Comparison of ENCODE assay signal across 18 cellular contexts in genomic region chr6:167987811-167988495, GRCh38. TPM values are rescaled to one million over a fixed set of nuclear protein-coding genes. Genes with fewer than 3 reads are reported as not detected.
DNase-seq lines count a peak whose midpoint lies in the region; ATAC-seq and TF ChIP-seq lines count a peak whose summit lies in the region.
"Had no signal": no experiment of that assay in that cellular context is flagged by ENCODE, and none has a peak within 500 bp of the region (broad histone marks: within the 10 kb centered on the region; RNA-seq: fewer than 3 reads in every experiment).

No MANE protein-coding gene starts in this region.

- no peak for TF ChIP-seq CTCF in smooth muscle cell (IDR thresholded peaks at IDR 0.05; ENCODE audit: borderline replicate concordance, insufficient read depth, poor library complexity, severe bottlenecking)

- no peaks in the 10 kb centered on the region for H3K27me3 ChIP-seq in adipocyte (replicated peaks; ENCODE audit: control insufficient read depth, insufficient read depth, low read length)
- H3K27me3 ChIP-seq in mesenchymal stem cell (ENCODE audit: control insufficient read depth in 1 of 2, insufficient read depth in 1 of 2, low read length in 2 of 2) = no peaks in the 10 kb centered on the region
- no peaks in the 10 kb centered on the region for H3K27me3 ChIP-seq in subcutaneous abdominal adipose tissue (ENCODE audit: control insufficient read depth in 5 of 5, insufficient read depth in 4 of 5, low read length in 5 of 5)
- no peaks in the 10 kb centered on the region for H3K27me3 ChIP-seq in smooth muscle cell (ENCODE audit: low read depth)
- H3K27me3 ChIP-seq: BLaER1 had no signal

- no peak overlapping the region for H2BK15ac ChIP-seq in mesenchymal stem cell (ENCODE audit: low read depth, poor library complexity, severe bottlenecking)

- no peaks in the 10 kb centered on the region for H3K79me2 ChIP-seq in smooth muscle cell (ENCODE audit: low read depth)

- H3K4me3 Mint-ChIP-seq in activated CD8-positive, alpha-beta memory T cell treated with anti-CD3 and anti-CD28 coated beads, Interleukin-2, amount 10 ng/mL, durations not matched to agents 7 days and 5 days = no peak overlapping the region
- H3K4me3 Mint-ChIP-seq: CD8-positive, alpha-beta memory T cell; GM23338 had no signal

- H3F3A ChIP-seq in smooth muscle cell (ENCODE audit: low read depth) = no peaks in the 10 kb centered on the region

- WGBS in mesenchymal stem cell = 88% methylated on average over 16 of the region's 16 CpGs
- WGBS in smooth muscle cell (ENCODE audit: low lambda C conversion rate) = 90% methylated on average over 16 of the region's 16 CpGs

- H3K36me3 Mint-ChIP-seq in activated CD8-positive, alpha-beta memory T cell treated with anti-CD3 and anti-CD28 coated beads, Interleukin-2, amount 10 ng/mL, durations not matched to agents 7 days and 5 days = no peaks in the 10 kb centered on the region
- H3K36me3 Mint-ChIP-seq: CD8-positive, alpha-beta memory T cell had no signal

- peak overlapping the region in 1 of 2 experiments; percentile 11 for H3K18ac ChIP-seq in mesenchymal stem cell (ENCODE audit: low read depth in 1 of 2, low read length in 2 of 2)

- no peak for ATAC-seq in activated CD8-positive, alpha-beta memory T cell treated with anti-CD3 and anti-CD28 coated beads, Interleukin-2, amount 10 ng/mL, durations not matched to agents 7 days and 5 days
- ATAC-seq: GM23338 had no signal

- peaks cover 4% of the 10 kb centered on the region for H3K4me1 ChIP-seq in adipocyte (ENCODE audit: control insufficient read depth, insufficient read depth, low read length)
- peaks cover 2% of the 10 kb centered on the region for H3K4me1 ChIP-seq in mesenchymal stem cell (ENCODE audit: control insufficient read depth, insufficient read depth, low read depth, low read length)
- H3K4me1 ChIP-seq in subcutaneous abdominal adipose tissue (ENCODE audit: control insufficient read depth in 5 of 5, insufficient read depth in 5 of 5, low read length in 5 of 5) = peaks cover 0 to 28% (median 5%) of the 10 kb centered on the region in 5 donors
- H3K4me1 ChIP-seq in smooth muscle cell (ENCODE audit: low read depth) = no peaks in the 10 kb centered on the region

- in situ Hi-C loops in G401 (cut with HindIII; ENCODE audit: low sequenced_read_pairs) = no loop called here

- peak overlapping the region; percentile 37 for H3K9ac ChIP-seq in adipocyte (ENCODE audit: low read length)
- H3K9ac ChIP-seq in mesenchymal stem cell (ENCODE audit: low read length) = peak overlapping the region; percentile 87
- H3K9ac ChIP-seq in subcutaneous abdominal adipose tissue (ENCODE audit: low read length in 5 of 5) = no peak overlapping the region
- no peak overlapping the region for H3K9ac ChIP-seq in smooth muscle cell (ENCODE audit: low read depth)
- H3K9ac ChIP-seq: BLaER1 had no signal

- no peak overlapping the region for H2BK120ac ChIP-seq in mesenchymal stem cell (ENCODE audit: low read depth, low read length)

- no peak overlapping the region for H3K4me3 ChIP-seq in adipocyte (ENCODE audit: low read length)
- H3K4me3 ChIP-seq in mesenchymal stem cell (ENCODE audit: insufficient read depth in 1 of 2, low read depth in 1 of 2, low read length in 2 of 2) = peak overlapping the region in 1 of 2 experiments; percentile 33
- H3K4me3 ChIP-seq in subcutaneous abdominal adipose tissue (ENCODE audit: low read depth in 1 of 5, low read length in 5 of 5) = no peak overlapping the region
- no peak overlapping the region for H3K4me3 ChIP-seq in smooth muscle cell
- H3K4me3 ChIP-seq: BLaER1, GM23338 had no signal

- H3K36me3 ChIP-seq in adipocyte (ENCODE audit: control insufficient read depth, insufficient read depth, low read length, severe bottlenecking) (no peaks in the 10 kb centered on the region), mesenchymal stem cell (ENCODE audit: control insufficient read depth in 1 of 2, insufficient read depth in 2 of 2, low read depth in 1 of 2, low read length in 2 of 2) (no peaks in the 10 kb centered on the region), subcutaneous abdominal adipose tissue (ENCODE audit: control insufficient read depth in 5 of 5, insufficient read depth in 5 of 5, low read length in 5 of 5) (no peaks in the 10 kb centered on the region), smooth muscle cell (ENCODE audit: low read depth) (no peaks in the 10 kb centered on the region)

- no peak overlapping the region for H3K23ac ChIP-seq in mesenchymal stem cell (ENCODE audit: low read length in 2 of 2)

- H2AFZ ChIP-seq in mesenchymal stem cell (ENCODE audit: low read depth, low read length) (no peak overlapping the region), smooth muscle cell (ENCODE audit: low read depth) (no peak overlapping the region)
- H2AFZ ChIP-seq: GM23338 had no signal

- no peak overlapping the region for H2BK5ac ChIP-seq in mesenchymal stem cell (ENCODE audit: low read depth, low read length, poor library complexity, severe bottlenecking)

- H4K8ac ChIP-seq in mesenchymal stem cell (ENCODE audit: low read length) = no peak overlapping the region

- no peaks in the 10 kb centered on the region for H4K20me1 ChIP-seq in smooth muscle cell (ENCODE audit: low read depth)
- H4K20me1 ChIP-seq: BLaER1 had no signal

- no peak overlapping the region for H3K14ac ChIP-seq in mesenchymal stem cell (ENCODE audit: low read length in 2 of 2)

- H2AK5ac ChIP-seq in mesenchymal stem cell (ENCODE audit: low read length, severe bottlenecking) = no peak overlapping the region

- H3K27ac Mint-ChIP-seq in activated CD8-positive, alpha-beta memory T cell treated with anti-CD3 and anti-CD28 coated beads, Interleukin-2, amount 10 ng/mL, durations not matched to agents 7 days and 5 days = no peak overlapping the region
- H3K27ac Mint-ChIP-seq: CD8-positive, alpha-beta memory T cell; GM23338 had no signal

- no peaks in the 10 kb centered on the region for H3K4me1 Mint-ChIP-seq in activated CD8-positive, alpha-beta memory T cell treated with anti-CD3 and anti-CD28 coated beads, Interleukin-2, amount 10 ng/mL, durations not matched to agents 7 days and 5 days
- H3K4me1 Mint-ChIP-seq: CD8-positive, alpha-beta memory T cell; GM23338 had no signal

- H3K4me2 ChIP-seq in mesenchymal stem cell (ENCODE audit: low read length, poor library complexity, severe bottlenecking) = no peak overlapping the region
- H3K4me2 ChIP-seq in smooth muscle cell = no peak overlapping the region
- H3K4me2 ChIP-seq: BLaER1, GM23338 had no signal

- H3K27me3 Mint-ChIP-seq in activated CD8-positive, alpha-beta memory T cell treated with anti-CD3 and anti-CD28 coated beads, Interleukin-2, amount 10 ng/mL, durations not matched to agents 7 days and 5 days = peaks cover 2% of the 10 kb centered on the region
- H3K27me3 Mint-ChIP-seq: CD8-positive, alpha-beta memory T cell had no signal

- H3K79me1 ChIP-seq in mesenchymal stem cell (replicated peaks; ENCODE audit: low read length, poor library complexity, severe bottlenecking) = no peaks in the 10 kb centered on the region

- H3K9me3 ChIP-seq in adipocyte (ENCODE audit: control insufficient read depth, low read length) = no peaks in the 10 kb centered on the region
- H3K9me3 ChIP-seq in mesenchymal stem cell (ENCODE audit: control insufficient read depth, low read length) = no peaks in the 10 kb centered on the region
- peaks cover 0 to 3% (median 0%) of the 10 kb centered on the region in 5 donors for H3K9me3 ChIP-seq in subcutaneous abdominal adipose tissue (ENCODE audit: control insufficient read depth in 5 of 5, low read length in 5 of 5)
- no peaks in the 10 kb centered on the region for H3K9me3 ChIP-seq in smooth muscle cell (replicated peaks; ENCODE audit: low read depth)

- H3K27ac ChIP-seq in mesenchymal stem cell (ENCODE audit: low read length, poor library complexity, severe bottlenecking) = no peak overlapping the region
- H3K27ac ChIP-seq in subcutaneous abdominal adipose tissue (ENCODE audit: low read depth, low read length) = peak overlapping the region; percentile 60
- H3K27ac ChIP-seq in smooth muscle cell (ENCODE audit: low read depth) = no peak overlapping the region
- H3K27ac ChIP-seq: 22Rv1, BLaER1 had no signal

- H2BK12ac ChIP-seq in mesenchymal stem cell (ENCODE audit: low read length in 2 of 2) = no peak overlapping the region

- DNase-seq in activated CD8-positive, alpha-beta memory T cell treated with anti-CD3 and anti-CD28 coated beads, Interleukin-2, amount 10 ng/mL, durations not matched to agents 7 days and 5 days = peak; percentile 11
- DNase-seq in activated CD8-positive, alpha-beta memory T cell treated with anti-CD3 and anti-CD28 coated beads, Interleukin-2, amount 50 U/mL, for 4 hours = no peak
- no peak for DNase-seq in adipocyte (ENCODE audit: low read depth)
- DNase-seq in mesenchymal stem cell = no peak
- no peak for DNase-seq in smooth muscle cell (lab: John Stamatoyannopoulos, UW; ENCODE audit: unreplicated experiment)
- no peak for DNase-seq in LoVo (ENCODE audit: low spot score)
- no peak for DNase-seq in G401 (ENCODE audit: low spot score)
- DNase-seq: CD8-positive, alpha-beta memory T cell; DMS79; KBM-7; NCI-H1105; NCI-H1694; NCI-H510A treated with DMSO at 0.1 percent for 48 hours had no signal

- CTCF ChIA-PET in activated CD8-positive, alpha-beta memory T cell treated with anti-CD3 and anti-CD28 coated beads, Interleukin-2, amount 10 ng/mL, durations not matched to agents 7 days and 5 days (lab: Charles Lee) = no interaction called here

- no peak overlapping the region for H4K91ac ChIP-seq in mesenchymal stem cell (ENCODE audit: low read length)

- H3K9me3 Mint-ChIP-seq in activated CD8-positive, alpha-beta memory T cell treated with anti-CD3 and anti-CD28 coated beads, Interleukin-2, amount 10 ng/mL, durations not matched to agents 7 days and 5 days (ENCODE audit: low read depth) = no peaks in the 10 kb centered on the region
- H3K9me3 Mint-ChIP-seq: CD8-positive, alpha-beta memory T cell had no signal

- H3K4ac ChIP-seq in mesenchymal stem cell (ENCODE audit: low read depth in 1 of 2, low read length in 2 of 2) = no peak overlapping the region

RNA-seq across cellular contexts. Expression of gene KIF25, which starts 9.5 kb away (rescaled TPM):
- not detected for total RNA-seq in activated CD8-positive, alpha-beta memory T cell treated with anti-CD3 and anti-CD28 coated beads, Interleukin-2, amount 10 ng/mL, durations not matched to agents 7 days and 5 days
- 0.40 TPM for polyA plus RNA-seq in mesenchymal stem cell (2013, experiment 1 of 2)
- polyA plus RNA-seq in mesenchymal stem cell (2013, experiment 2 of 2) = 0.63 TPM
- 0.22 and 1.2 TPM in 2 replicates for total RNA-seq in smooth muscle cell
- 1.5 TPM in 1 of 2 replicates, not detected in the other for polyA plus RNA-seq in smooth muscle cell
- not detected in 2 replicates for total RNA-seq in G401 (2014; rRNA removed; shearing (Covaris generic))
- total RNA-seq: CD8-positive, alpha-beta memory T cell had no signal
- polyA plus RNA-seq: AG04450; CD8-positive, alpha-beta memory T cell had no signal

Comparison
In these comparisons a context has a peak if more than half of its experiments do, and no peak if none do; other contexts are left out.
1. H3K9ac ChIP-seq: peak in adipocyte (single experiment) and mesenchymal stem cell (single experiment); none in subcutaneous abdominal adipose tissue (0 of 5) and smooth muscle cell (single experiment).